Comparison of ENCODE assay signal across 29 cellular contexts in the genomic region with DNA sequence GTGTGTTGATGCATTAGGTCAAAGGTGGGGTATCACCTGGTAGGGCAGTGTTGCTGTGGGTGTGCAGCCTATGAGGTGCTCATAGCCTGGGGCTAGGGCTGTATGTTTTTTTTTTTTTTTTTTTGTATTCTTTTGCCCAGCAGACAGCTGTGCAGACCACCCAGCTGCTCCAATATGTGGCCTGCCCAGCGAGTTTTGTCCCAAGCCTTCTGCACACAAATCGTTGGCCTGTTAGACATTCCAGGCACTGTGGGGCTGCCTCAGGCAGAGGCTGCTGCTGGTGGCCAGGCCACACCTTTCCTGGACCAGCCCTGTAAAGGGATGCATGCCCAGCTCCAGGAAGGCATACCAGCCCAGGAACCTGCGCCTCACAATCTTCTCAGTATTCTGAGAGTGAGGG.
"Had no signal": no experiment of that assay in that cellular context is flagged by ENCODE, and none has a peak within 500 bp of the region (broad histone marks: within the 10 kb centered on the region; RNA-seq: fewer than 3 reads in every experiment).

No MANE protein-coding gene starts in this region.

- H2AFZ ChIP-seq: neural progenitor cell, parathyroid adenoma had no signal

- H3K4me1 ChIP-seq: neural progenitor cell, parathyroid adenoma, psoas muscle, right lobe of liver, sigmoid colon, stomach, thyroid gland, tibial nerve, upper lobe of left lung, uterus had no signal

- H3K27ac Mint-ChIP-seq: naive thymus-derived CD4-positive, alpha-beta T cell; natural killer cell; nephron; neural progenitor cell; progenitor cell of endocrine pancreas; stimulated activated effector memory CD8-positive, alpha-beta T cell treated with anti-CD3 and anti-CD28 coated beads, Interleukin-12 subunit alpha, Interleukin-12 subunit beta, amount 100 ng/mL, for 72 hours; stimulated activated naive B cell treated with anti-CD40 and anti-IgM and Interleukin-4, amounts not matched to agents 10 μg/mL and 1 μg/mL and 100 μg/mL, for 72 hours; stimulated activated naive CD8-positive, alpha-beta T cell treated with anti-CD3 and anti-CD28 coated beads, Interleukin-15, Interleukin-2, amounts not matched to agents 100 ng/mL and 50 ng/mL, for 24 hours had no signal

- ATAC-seq: naive thymus-derived CD4-positive, alpha-beta T cell; natural killer cell; psoas muscle; right cardiac atrium; stimulated activated effector memory CD8-positive, alpha-beta T cell treated with anti-CD3 and anti-CD28 coated beads, Interleukin-12 subunit alpha, Interleukin-12 subunit beta, amount 100 ng/mL, for 72 hours; stimulated activated naive B cell treated with anti-CD40 and anti-IgM and Interleukin-4, amounts not matched to agents 10 μg/mL and 1 μg/mL and 100 μg/mL, for 72 hours had no signal

- H3K36me3 ChIP-seq: neural progenitor cell, neutrophil, ovary, right lobe of liver, sigmoid colon, stomach, thoracic aorta, thyroid gland, tibial nerve, upper lobe of left lung, uterus had no signal

- H3K4me2 ChIP-seq: neural progenitor cell had no signal

- H3K79me2 ChIP-seq: parathyroid adenoma had no signal

- H3K4me3 ChIP-seq: neural progenitor cell, ovary, psoas muscle, right lobe of liver, sigmoid colon, stomach, thoracic aorta, thyroid gland, tibial nerve, upper lobe of left lung, uterus had no signal

- H3K9me3 Mint-ChIP-seq: nephron; neural progenitor cell; stimulated activated naive CD8-positive, alpha-beta T cell treated with anti-CD3 and anti-CD28 coated beads, Interleukin-15, Interleukin-2, amounts not matched to agents 100 ng/mL and 50 ng/mL, for 24 hours had no signal

- H3K4me3 Mint-ChIP-seq: naive thymus-derived CD4-positive, alpha-beta T cell; natural killer cell; nephron; neural progenitor cell; stimulated activated effector memory CD8-positive, alpha-beta T cell treated with anti-CD3 and anti-CD28 coated beads, Interleukin-12 subunit alpha, Interleukin-12 subunit beta, amount 100 ng/mL, for 72 hours; stimulated activated naive B cell treated with anti-CD40 and anti-IgM and Interleukin-4, amounts not matched to agents 10 μg/mL and 1 μg/mL and 100 μg/mL, for 72 hours; stimulated activated naive CD8-positive, alpha-beta T cell treated with anti-CD3 and anti-CD28 coated beads, Interleukin-15, Interleukin-2, amounts not matched to agents 100 ng/mL and 50 ng/mL, for 24 hours had no signal

- H3K36me3 Mint-ChIP-seq: naive thymus-derived CD4-positive, alpha-beta T cell; neural progenitor cell; stimulated activated effector memory CD8-positive, alpha-beta T cell treated with anti-CD3 and anti-CD28 coated beads, Interleukin-12 subunit alpha, Interleukin-12 subunit beta, amount 100 ng/mL, for 72 hours; stimulated activated naive B cell treated with anti-CD40 and anti-IgM and Interleukin-4, amounts not matched to agents 10 μg/mL and 1 μg/mL and 100 μg/mL, for 72 hours had no signal

- DNase-seq: naive thymus-derived CD4-positive, alpha-beta T cell; natural killer cell; nucleus accumbens; ovary; psoas muscle; right lobe of liver; sigmoid colon; small intestine; stimulated activated CD4-positive, alpha-beta T cell treated with anti-CD3 and anti-CD28 coated beads, Interleukin-15, amount 100 ng/mL, for 24 hours; stimulated activated CD4-positive, alpha-beta T cell treated with anti-CD3 and anti-CD28 coated beads, Interleukin-2, amount 100 ng/mL, for 24 hours; stimulated activated CD4-positive, alpha-beta T cell treated with anti-CD3 and anti-CD28 coated beads, Interleukin-2, amount 100 ng/mL, for 48 hours; stimulated activated CD4-positive, alpha-beta T cell treated with anti-CD3 and anti-CD28 coated beads, Interleukin-4, amount 100 ng/mL, for 24 hours; stimulated activated naive B cell treated with anti-CD40 and anti-IgM and Interleukin-4, amounts not matched to agents 10 μg/mL and 1 μg/mL and 100 μg/mL, for 72 hours; stimulated activated naive CD4-positive, alpha-beta T cell treated with Interleukin-2 at 50 U/mL for 16 hours; stomach; thyroid gland; trophoblast cell; upper lobe of left lung; uterus had no signal

- H3K9me3 ChIP-seq: neutrophil, ovary, psoas muscle, right lobe of liver, sigmoid colon, stomach, thoracic aorta, thyroid gland, tibial nerve, upper lobe of left lung, uterus had no signal

- H3K27me3 ChIP-seq: neural progenitor cell, neutrophil, ovary, right lobe of liver, sigmoid colon, stomach, thyroid gland, tibial nerve, upper lobe of left lung, uterus had no signal

- FAIRE-seq: small intestine had no signal

- H3K27me3 Mint-ChIP-seq: naive thymus-derived CD4-positive, alpha-beta T cell; progenitor cell of endocrine pancreas; stimulated activated naive B cell treated with anti-CD40 and anti-IgM and Interleukin-4, amounts not matched to agents 10 μg/mL and 1 μg/mL and 100 μg/mL, for 72 hours; stimulated activated naive CD8-positive, alpha-beta T cell treated with anti-CD3 and anti-CD28 coated beads, Interleukin-15, Interleukin-2, amounts not matched to agents 100 ng/mL and 50 ng/mL, for 24 hours had no signal

- H3K4me1 Mint-ChIP-seq: naive thymus-derived CD4-positive, alpha-beta T cell; natural killer cell; nephron; neural progenitor cell; stimulated activated effector memory CD8-positive, alpha-beta T cell treated with anti-CD3 and anti-CD28 coated beads, Interleukin-12 subunit alpha, Interleukin-12 subunit beta, amount 100 ng/mL, for 72 hours; stimulated activated naive B cell treated with anti-CD40 and anti-IgM and Interleukin-4, amounts not matched to agents 10 μg/mL and 1 μg/mL and 100 μg/mL, for 72 hours had no signal

- H3K9ac ChIP-seq: neural progenitor cell, parathyroid adenoma had no signal

- H3K27ac ChIP-seq: neural progenitor cell, neutrophil, ovary, parathyroid adenoma, psoas muscle, right lobe of liver, sigmoid colon, stomach, thoracic aorta, thyroid gland, tibial nerve, upper lobe of left lung, uterus had no signal
